In genomic region chr18:4284528-4284927, GRCh38 we compare ENCODE assay signal across 16 cellular contexts.
DNase-seq lines count a peak whose midpoint lies in the region; ATAC-seq and TF ChIP-seq lines count a peak whose summit lies in the region.
"Had no signal": no experiment of that assay in that cellular context is flagged by ENCODE, and none has a peak within 500 bp of the region (broad histone marks: within the 10 kb centered on the region; RNA-seq: fewer than 3 reads in every experiment).

No MANE protein-coding gene starts in this region.

- no peaks in the 10 kb centered on the region for H3K9me2 ChIP-seq in GM23338 (ENCODE audit: insufficient read depth)

- peaks cover 7% of the 10 kb centered on the region; the same call in 1 of the 2 replicates for H3K79me2 ChIP-seq in GM23338 (replicated peaks; ENCODE audit: insufficient read depth)

- ATAC-seq in GM23338: peak; percentile 68
- no peak for ATAC-seq in HG02884 (IDR thresholded peaks at IDR 0.05; ENCODE audit: unreplicated experiment)
- ATAC-seq: A549; CD8-positive, alpha-beta T cell; HCT116 had no signal

- no peaks in the 10 kb centered on the region for H3K27me3 ChIP-seq in GM23338 (ENCODE audit: insufficient read depth)
- H3K27me3 ChIP-seq: BE2C had no signal

- H3K36me3 ChIP-seq in GM23338 (ENCODE audit: insufficient read depth): no peaks in the 10 kb centered on the region
- H3K36me3 ChIP-seq: BE2C had no signal

- H3K4me3 ChIP-seq in GM23338: no peak overlapping the region
- H3K4me3 ChIP-seq: A549 had no signal

- peaks cover 21% of the 10 kb centered on the region for H3K4me1 Mint-ChIP-seq in GM23338

- in situ Hi-C loops in SK-MEL-5 (cut with HindIII; ENCODE audit: low pct_unique_long_range_greater_than_20kb, low sequenced_read_pairs): no loop called here

- no peak overlapping the region for H2AFZ ChIP-seq in GM23338

- H3K27ac Mint-ChIP-seq in GM23338: no peak overlapping the region
- H3K27ac Mint-ChIP-seq: CD8-positive, alpha-beta T cell had no signal

- no peak overlapping the region for H3K27ac ChIP-seq in GM23338 (ENCODE audit: low read depth)
- H3K27ac ChIP-seq: A549, C4-2B had no signal

- DNase-seq in GM23338 (ENCODE audit: low spot score) (no peak), SK-MEL-5 (ENCODE audit: low read depth, low spot score) (peak; percentile 97), foreskin melanocyte (peak; percentile 71), A172 (ENCODE audit: low spot score) (no peak), amniotic stem cell (lab: John Stamatoyannopoulos, UW) (no peak), NCI-H1694 (lab: John Stamatoyannopoulos, UW) (no peak)
- DNase-seq: BE2C; Caco-2; CD8-positive, alpha-beta T cell; DMS53; GF-D8; IMR-90 had no signal

- no peak for TF ChIP-seq CTCF in GM23338 (conservative IDR thresholded peaks at IDR 0.05; ENCODE audit: low read depth in 2 of 2)

- H4K20me1 ChIP-seq in GM23338 (replicated peaks; ENCODE audit: insufficient read depth): no peaks in the 10 kb centered on the region

- H3K9me3 Mint-ChIP-seq in GM23338: no peaks in the 10 kb centered on the region

- peaks cover 18% of the 10 kb centered on the region; the same call in 1 of the 2 replicates for H3K4me1 ChIP-seq in GM23338 (ENCODE audit: insufficient read depth)
- H3K4me1 ChIP-seq: A549, BE2C, Caco-2 had no signal

- H3K4me3 Mint-ChIP-seq in GM23338: no peak overlapping the region
- H3K4me3 Mint-ChIP-seq: CD8-positive, alpha-beta T cell had no signal

- H3K27me3 Mint-ChIP-seq in GM23338 (ENCODE audit: insufficient read depth, low read depth, poor library complexity): no peaks in the 10 kb centered on the region

- H3K36me3 Mint-ChIP-seq in GM23338 (ENCODE audit: low read depth): no peaks in the 10 kb centered on the region
- H3K36me3 Mint-ChIP-seq: CD8-positive, alpha-beta T cell had no signal

- H3F3A ChIP-seq in GM23338 (replicated peaks; ENCODE audit: low read depth): no peaks in the 10 kb centered on the region

- no peak overlapping the region for H3K4me2 ChIP-seq in GM23338
- H3K4me2 ChIP-seq: A549 had no signal

TF ChIP-seq in GM23338, 12 proteins besides CTCF, POLR2A, EP300 and RAD21:
- no peak for TF ChIP-seq ETS1 (IDR thresholded peaks at IDR 0.05)
- no peak for TF ChIP-seq ZNF462 (CRISPR knock-in tag; IDR thresholded peaks at IDR 0.05)
- no peak for TF ChIP-seq STAT1 (IDR thresholded peaks at IDR 0.05; ENCODE audit: unreplicated experiment)
- TF ChIP-seq EZH2 (IDR thresholded peaks at IDR 0.05; ENCODE audit: low read depth, unreplicated experiment): no peak
- no peak for TF ChIP-seq NANOG (IDR thresholded peaks at IDR 0.05; ENCODE audit: borderline replicate concordance)
- TF ChIP-seq POLR2AphosphoS5 (IDR thresholded peaks at IDR 0.05; ENCODE audit: low read depth): no peak
- TF ChIP-seq CREB1 (CRISPR knock-in tag; IDR thresholded peaks at IDR 0.05; ENCODE audit: low read depth): no peak
- TF ChIP-seq EZH2phosphoT487 (IDR thresholded peaks at IDR 0.05; ENCODE audit: unreplicated experiment): no peak
- no peak for TF ChIP-seq ZNF331 (CRISPR knock-in tag; IDR thresholded peaks at IDR 0.05; ENCODE audit: low read depth)
- no peak for TF ChIP-seq REST (IDR thresholded peaks at IDR 0.05; ENCODE audit: unreplicated experiment)
- TF ChIP-seq JUNB (IDR thresholded peaks at IDR 0.05; ENCODE audit: unreplicated experiment): no peak
- TF ChIP-seq ZNF114 (CRISPR knock-in tag; IDR thresholded peaks at IDR 0.05): no peak
TF ChIP-seq in GM23338: peak in this region for 0.

Comparison
In these comparisons a context has a peak if more than half of its experiments do, and no peak if none do; other contexts are left out.
1. DNase-seq: peak in SK-MEL-5 (single experiment) and foreskin melanocyte (single experiment); none in GM23338 (single experiment), A172 (single experiment), amniotic stem cell (single experiment) and NCI-H1694 (single experiment).